8 cellular contexts compared by ENCODE assay signal in genomic region chr12:69516950-69517349, GRCh38.
"Had no signal": no experiment of that assay in that cellular context is flagged by ENCODE, and none has a peak within 500 bp of the region (broad histone marks: within the 10 kb centered on the region; RNA-seq: fewer than 3 reads in every experiment).

No MANE protein-coding gene starts in this region.

- ATAC-seq: HCT116 had no signal

- DNase-seq: GM23248, GOT3, H7, HFFc6, KG1 had no signal

- H3K9ac ChIP-seq: GM23248 had no signal

- H3K36me3 ChIP-seq: HAP-1 had no signal

- H3K27ac ChIP-seq: GM23248 had no signal

- FAIRE-seq: HTR-8/SVneo had no signal

- H2AFZ ChIP-seq: GM23248 had no signal

- H3K4me3 ChIP-seq: GM23248, HAP-1 had no signal
